ENCODE assay signal across 8 cellular contexts in the genomic region with DNA sequence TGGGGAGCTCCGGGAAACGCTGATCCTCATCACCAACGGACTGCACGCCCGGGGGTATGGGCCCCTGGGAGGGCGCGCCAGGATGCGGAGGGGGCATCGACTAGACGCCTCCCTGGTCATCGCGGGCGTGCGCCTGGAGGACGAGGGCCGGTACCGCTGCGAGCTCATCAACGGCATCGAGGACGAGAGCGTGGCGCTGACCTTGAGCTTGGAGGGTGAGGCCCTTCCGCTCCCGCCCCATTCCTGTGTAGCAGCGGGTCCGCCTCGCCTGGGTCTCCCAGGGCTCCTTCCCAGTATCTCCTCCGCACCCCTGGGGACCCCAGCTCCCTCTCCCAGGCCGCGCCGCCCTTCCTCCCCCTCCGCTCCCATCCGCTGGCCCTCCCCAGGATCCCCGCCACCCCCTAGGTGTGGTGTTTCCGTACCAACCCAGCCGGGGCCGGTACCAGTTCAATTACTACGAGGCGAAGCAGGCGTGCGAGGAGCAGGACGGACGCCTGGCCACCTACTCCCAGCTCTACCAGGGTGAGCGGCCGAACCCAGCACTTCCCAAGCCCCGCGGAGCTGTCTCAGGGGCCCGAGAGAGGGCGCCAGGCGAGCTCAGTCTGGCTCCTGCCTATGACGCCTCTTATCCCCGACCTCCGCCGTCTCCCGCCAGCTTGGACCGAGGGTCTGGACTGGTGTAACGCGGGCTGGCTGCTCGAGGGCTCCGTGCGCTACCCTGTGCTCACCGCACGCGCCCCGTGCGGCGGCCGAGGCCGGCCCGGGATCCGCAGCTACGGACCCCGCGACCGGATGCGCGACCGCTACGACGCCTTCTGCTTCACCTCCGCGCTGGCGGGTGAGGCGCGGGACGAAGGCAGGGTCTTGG. TPM values are rescaled to one million over a fixed set of nuclear protein-coding genes. Genes with fewer than 3 reads are reported as not detected.
DNase-seq lines count a peak whose midpoint lies in the region; ATAC-seq, FAIRE-seq and TF ChIP-seq lines count a peak whose summit lies in the region.

No MANE protein-coding gene starts in this region.

- TF ChIP-seq CTCF in HL-60 (IDR thresholded peaks at IDR 0.05; ENCODE audit: insufficient read depth, low read length) (peak; percentile 18), SK-N-SH (IDR thresholded peaks at IDR 0.05) (peak; percentile 54)

- H3K27ac ChIP-seq in HL-60 (replicated peaks) = no peak overlapping the region
- no peak overlapping the region for H3K27ac ChIP-seq in SK-N-SH (ENCODE audit: low read depth in 2 of 2, low read length in 1 of 2)
- H3K27ac ChIP-seq in caudate nucleus (ENCODE audit: low read depth, low read length) = peak overlapping the region; percentile 24
- peak overlapping the region; percentile 75 for H3K27ac ChIP-seq in layer of hippocampus (ENCODE audit: low read depth, low read length)

- no peak for TF ChIP-seq POLR2A in H54 (IDR thresholded peaks at IDR 0.05; ENCODE audit: low read depth, low read length)

- CTCF ChIA-PET in SK-N-SH (lab: Yijun Ruan, JAX) = interaction anchor here (0.6 to 18.0 kb wide), 33 partner anchors 10 to 271 kb away, joined by 3 to 643 read pairs (median 5); partner anchors contain the start of genes BCAN, CRABP2, GPATCH4 and IQGAP3

- WGBS in SK-N-SH (ENCODE audit: low lambda C conversion rate) = 16% methylated on average over 22 of the region's 87 CpGs

- no peaks in the 10 kb centered on the region for H3K9me3 ChIP-seq in SK-N-SH

- H3K4me1 ChIP-seq in SK-N-SH (ENCODE audit: control insufficient read depth in 1 of 2, insufficient read depth in 2 of 2, low read depth in 1 of 2, low read length in 1 of 2) = peaks cover 0 to 13% of the 10 kb centered on the region in 2 experiments; a peak in 1 of 4 replicates

- H3K36me3 ChIP-seq in SK-N-SH (replicated peaks in 1 of 2; ENCODE audit: control insufficient read depth in 1 of 2, insufficient read depth in 2 of 2, low read length in 1 of 2) = no peaks in the 10 kb centered on the region

- H3K27me3 ChIP-seq in HL-60 (ENCODE audit: insufficient read depth, poor library complexity, severe bottlenecking) (peaks cover 45% of the 10 kb centered on the region), SK-N-SH (ENCODE audit: insufficient read depth) (peaks cover 29% of the 10 kb centered on the region), layer of hippocampus (ENCODE audit: control insufficient read depth, insufficient read depth, low read length) (peaks cover 7% of the 10 kb centered on the region)

- FAIRE-seq in H54 (lab: Jason Lieb, UNC) = no peak

- peak overlapping the region; percentile 71 for H3K4me2 ChIP-seq in SK-N-SH

- H3K9ac ChIP-seq in SK-N-SH = no peak overlapping the region

- peaks cover 12% of the 10 kb centered on the region for H3F3A ChIP-seq in SK-N-SH (replicated peaks; ENCODE audit: insufficient read depth)

- H3K79me2 ChIP-seq in SK-N-SH (ENCODE audit: insufficient read depth) = no peaks in the 10 kb centered on the region

- H3K4me3 ChIP-seq in HL-60 (replicated peaks; ENCODE audit: insufficient read depth, low read length) (peak overlapping the region; percentile 33), SK-N-SH (ENCODE audit: low read depth in 2 of 2, low read length in 1 of 2) (peak overlapping the region; percentile 39 to 57; a peak in 3 of 4 replicates)

- H4K20me1 ChIP-seq in SK-N-SH (ENCODE audit: insufficient read depth) = no peaks in the 10 kb centered on the region

- POLR2A ChIA-PET in SK-N-SH (lab: Yijun Ruan, JAX) = interaction anchor here (0.6 to 1.6 kb wide), 3 partner anchors 25 to 342 kb away, joined by 3 to 9 read pairs (median 3); partner anchors contain the start of gene SMG5

- no peak for TF ChIP-seq EP300 in SK-N-SH (IDR thresholded peaks at IDR 0.05; ENCODE audit: borderline replicate concordance in 1 of 2, low read depth in 1 of 2, low read length in 1 of 2)

- no peak for ATAC-seq in GM19452 (IDR thresholded peaks at IDR 0.05; ENCODE audit: unreplicated experiment)

- H3K9me2 ChIP-seq in SK-N-SH = no peaks in the 10 kb centered on the region

- peak overlapping the region; percentile 85 for H2AFZ ChIP-seq in SK-N-SH (ENCODE audit: low read depth)

- DNase-seq in CD1c-positive myeloid dendritic cell (ENCODE audit: extremely low spot score) (peak; percentile 49), HL-60 (ENCODE audit: low read depth in 1 of 2, low spot score in 1 of 2) (peak in 1 of 2 experiments; percentile 44), SK-N-SH (peak; percentile 87), caudate nucleus (lab: John Stamatoyannopoulos, UW) (peak in 29 of 61 donors; percentile 15 to 64 (median 30)), H54 (ENCODE audit: insufficient read length, low spot score) (no peak)
- DNase-seq in stimulated activated CD8-positive, alpha-beta memory T cell treated with anti-CD3 and anti-CD28 coated beads, Interleukin-4, amount 100 ng/mL, for 48 hours = peak; percentile 74

- 0 out of 2 replicates have a peak, but pooled peaks have one; percentile 8 for TF ChIP-seq RAD21 in SK-N-SH (IDR thresholded peaks at IDR 0.05; ENCODE audit: low read length)

TF ChIP-seq in SK-N-SH, 30 proteins besides CTCF, POLR2A, EP300 and RAD21:
- TF ChIP-seq GABPA (IDR thresholded peaks at IDR 0.05; ENCODE audit: low read depth) = no peak
- TF ChIP-seq FOXM1 (IDR thresholded peaks at IDR 0.05; ENCODE audit: low read depth) = no peak
- TF ChIP-seq TEAD4 (IDR thresholded peaks at IDR 0.05; ENCODE audit: borderline replicate concordance, insufficient read depth) = no peak
- TF ChIP-seq, protein P1, sequence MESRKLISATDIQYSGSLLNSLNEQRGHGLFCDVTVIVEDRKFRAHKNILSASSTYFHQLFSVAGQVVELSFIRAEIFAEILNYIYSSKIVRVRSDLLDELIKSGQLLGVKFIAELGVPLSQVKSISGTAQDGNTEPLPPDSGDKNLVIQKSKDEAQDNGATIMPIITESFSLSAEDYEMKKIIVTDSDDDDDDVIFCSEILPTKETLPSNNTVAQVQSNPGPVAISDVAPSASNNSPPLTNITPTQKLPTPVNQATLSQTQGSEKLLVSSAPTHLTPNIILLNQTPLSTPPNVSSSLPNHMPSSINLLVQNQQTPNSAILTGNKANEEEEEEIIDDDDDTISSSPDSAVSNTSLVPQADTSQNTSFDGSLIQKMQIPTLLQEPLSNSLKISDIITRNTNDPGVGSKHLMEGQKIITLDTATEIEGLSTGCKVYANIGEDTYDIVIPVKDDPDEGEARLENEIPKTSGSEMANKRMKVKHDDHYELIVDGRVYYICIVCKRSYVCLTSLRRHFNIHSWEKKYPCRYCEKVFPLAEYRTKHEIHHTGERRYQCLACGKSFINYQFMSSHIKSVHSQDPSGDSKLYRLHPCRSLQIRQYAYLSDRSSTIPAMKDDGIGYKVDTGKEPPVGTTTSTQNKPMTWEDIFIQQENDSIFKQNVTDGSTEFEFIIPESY (IDR thresholded peaks at IDR 0.05; ENCODE audit: borderline replicate concordance, low read depth) = no peak
- no peak for TF ChIP-seq TCF12 (IDR thresholded peaks at IDR 0.05)
TF ChIP-seq in SK-N-SH: peak in this region for 0.

RNA-seq across cellular contexts. Expression of gene HAPLN2, which starts 5.0 kb away (rescaled TPM):
- 0.10 and 0.20 TPM in 2 replicates for polyA plus RNA-seq in SK-N-SH (2012; rRNA removed)
- polyA plus RNA-seq in SK-N-SH (2012; cell fraction: cytosol; rRNA removed) = not detected in 2 replicates
- 0.98 and 1.1 TPM in 2 replicates for polyA plus RNA-seq in SK-N-SH (2012; cell fraction: nucleus; rRNA removed)

RNA-seq across cellular contexts. Expression of gene BCAN, which starts 17.7 kb away (rescaled TPM):
- polyA plus RNA-seq in SK-N-SH (2012; rRNA removed) = 0.13 and 0.25 TPM in 2 replicates
- polyA plus RNA-seq in SK-N-SH (2012; cell fraction: cytosol; rRNA removed) = 0.08 and 0.25 TPM in 2 replicates
- 0.10 and 0.20 TPM in 2 replicates for polyA plus RNA-seq in SK-N-SH (2012; cell fraction: nucleus; rRNA removed)

RNA-seq across cellular contexts. Expression of gene GPATCH4, which starts 22.9 kb away (rescaled TPM):
- 36.6 and 46.8 TPM in 2 replicates for polyA plus RNA-seq in SK-N-SH (2012; rRNA removed)
- polyA plus RNA-seq in SK-N-SH (2012; cell fraction: cytosol; rRNA removed) = 45.1 and 47.1 TPM in 2 replicates
- 41.7 and 60.0 TPM in 2 replicates for polyA plus RNA-seq in SK-N-SH (2012; cell fraction: nucleus; rRNA removed)

RNA-seq across cellular contexts. Expression of gene NAXE, which starts 32.6 kb away (rescaled TPM):
- 68.5 and 98.4 TPM in 2 replicates for polyA plus RNA-seq in SK-N-SH (2012; rRNA removed)
- 66.1 and 89.0 TPM in 2 replicates for polyA plus RNA-seq in SK-N-SH (2012; cell fraction: cytosol; rRNA removed)
- 57.4 and 64.6 TPM in 2 replicates for polyA plus RNA-seq in SK-N-SH (2012; cell fraction: nucleus; rRNA removed)

RNA-seq across cellular contexts. Expression of gene TTC24, which starts 44.7 kb away (rescaled TPM):
- not detected in 2 replicates for polyA plus RNA-seq in SK-N-SH (2012; rRNA removed)
- not detected in 2 replicates for polyA plus RNA-seq in SK-N-SH (2012; cell fraction: cytosol; rRNA removed)
- polyA plus RNA-seq in SK-N-SH (2012; cell fraction: nucleus; rRNA removed) = not detected in 2 replicates

Comparison
In these comparisons a context has a peak if more than half of its experiments do, and no peak if none do; other contexts are left out.
1. H3K27ac ChIP-seq: peak in caudate nucleus (single experiment) and layer of hippocampus (single experiment); none in HL-60 (single experiment) and SK-N-SH (0 of 2).